In the genomic region with DNA sequence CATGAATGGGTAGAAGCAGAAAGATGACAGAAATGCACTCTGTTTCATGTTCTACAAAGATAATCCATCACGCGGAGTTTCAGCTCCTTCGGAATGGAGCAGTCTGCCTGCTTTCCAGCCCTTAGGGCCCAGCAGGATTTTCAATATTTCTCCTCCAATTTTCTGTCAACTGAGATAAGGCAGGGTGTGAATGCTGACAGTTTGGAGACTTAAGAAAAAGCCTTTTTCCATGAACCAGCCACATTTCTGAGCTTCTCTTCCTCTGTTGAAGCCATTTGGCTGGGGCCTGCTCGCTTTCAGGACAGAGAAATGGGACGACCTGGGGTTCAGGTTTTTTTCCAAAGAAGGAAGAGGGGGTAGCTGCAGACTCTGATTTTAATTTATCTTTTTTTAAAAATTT, we compare ENCODE assay signal across 30 cellular contexts.
"Had no signal": no experiment of that assay in that cellular context is flagged by ENCODE, and none has a peak within 500 bp of the region (broad histone marks: within the 10 kb centered on the region; RNA-seq: fewer than 3 reads in every experiment).

No MANE protein-coding gene starts in this region.

- H3K27me3 ChIP-seq: brain microvascular endothelial cell, Peyer's patch, SJCRH30 had no signal

- H3K36me3 ChIP-seq: brain microvascular endothelial cell, Peyer's patch, SJCRH30, WERI-Rb-1 had no signal

- ATAC-seq: activated CD8-positive, alpha-beta memory T cell treated with anti-CD3 and anti-CD28 coated beads, Interleukin-2, amount 10 ng/mL, durations not matched to agents 7 days and 5 days; PC-3 had no signal

- H3K4me1 ChIP-seq: Peyer's patch had no signal

- H3K9me3 ChIP-seq: Peyer's patch, SJCRH30 had no signal

- H3K27ac ChIP-seq: brain microvascular endothelial cell, Peyer's patch, SJCRH30, SK-N-MC, WERI-Rb-1 had no signal

- H3K4me3 ChIP-seq: Peyer's patch, SJCRH30, SK-N-MC had no signal

- DNase-seq: activated CD4-positive, alpha-beta memory T cell treated with anti-CD3 and anti-CD28 coated beads, Interleukin-2, amount 10 ng/mL, durations not matched to agents 7 days and 5 days; activated CD4-positive, alpha-beta T cell treated with anti-CD3 and anti-CD28 coated beads for 1 hour; activated CD4-positive, alpha-beta T cell treated with anti-CD3 and anti-CD28 coated beads for 48 hours; activated CD4-positive, CD25-positive, alpha-beta regulatory T cell; activated CD8-positive, alpha-beta memory T cell treated with anti-CD3 and anti-CD28 coated beads for 24 hours; activated CD8-positive, alpha-beta memory T cell treated with anti-CD3 and anti-CD28 coated beads, Interleukin-2, amount 10 ng/mL, durations not matched to agents 7 days and 5 days; activated CD8-positive, alpha-beta memory T cell treated with anti-CD3 and anti-CD28 coated beads, Interleukin-2, amount 50 U/mL, for 48 hours; activated effector memory CD4-positive, alpha-beta T cell treated with Interleukin-2 at 50 U/mL for 16 hours; activated naive CD4-positive, alpha-beta T cell treated with anti-CD3 and anti-CD28 coated beads, Interleukin-2, amount 10 ng/mL, durations not matched to agents 7 days and 5 days; activated T-cell treated with anti-CD3 and anti-CD28 coated beads, Interleukin-2, amount 50 U/mL, for 48 hours; amniotic stem cell; aorta; brain microvascular endothelial cell; Karpas-422; KBM-7; NCI-H1436 treated with DMSO at 0.1 percent for 48 hours; NCI-H1694 treated with DMSO at 0.1 percent for 48 hours; NCI-H2029; NCI-H345; NCI-H524 treated with DMSO at 0.1 percent for 48 hours; NCI-H748 treated with DMSO at 0.1 percent for 48 hours; NK-92 treated with Interleukin-12 subunit alpha and Interleukin-12 subunit beta, amount 100 ng/mL, for 24 hours; PC-3; Peyer's patch; RPMI8226; SHP77; SJCRH30; T1000; WERI-Rb-1 had no signal
